Comparison of ENCODE assay signal across 8 cellular contexts in the genomic region with DNA sequence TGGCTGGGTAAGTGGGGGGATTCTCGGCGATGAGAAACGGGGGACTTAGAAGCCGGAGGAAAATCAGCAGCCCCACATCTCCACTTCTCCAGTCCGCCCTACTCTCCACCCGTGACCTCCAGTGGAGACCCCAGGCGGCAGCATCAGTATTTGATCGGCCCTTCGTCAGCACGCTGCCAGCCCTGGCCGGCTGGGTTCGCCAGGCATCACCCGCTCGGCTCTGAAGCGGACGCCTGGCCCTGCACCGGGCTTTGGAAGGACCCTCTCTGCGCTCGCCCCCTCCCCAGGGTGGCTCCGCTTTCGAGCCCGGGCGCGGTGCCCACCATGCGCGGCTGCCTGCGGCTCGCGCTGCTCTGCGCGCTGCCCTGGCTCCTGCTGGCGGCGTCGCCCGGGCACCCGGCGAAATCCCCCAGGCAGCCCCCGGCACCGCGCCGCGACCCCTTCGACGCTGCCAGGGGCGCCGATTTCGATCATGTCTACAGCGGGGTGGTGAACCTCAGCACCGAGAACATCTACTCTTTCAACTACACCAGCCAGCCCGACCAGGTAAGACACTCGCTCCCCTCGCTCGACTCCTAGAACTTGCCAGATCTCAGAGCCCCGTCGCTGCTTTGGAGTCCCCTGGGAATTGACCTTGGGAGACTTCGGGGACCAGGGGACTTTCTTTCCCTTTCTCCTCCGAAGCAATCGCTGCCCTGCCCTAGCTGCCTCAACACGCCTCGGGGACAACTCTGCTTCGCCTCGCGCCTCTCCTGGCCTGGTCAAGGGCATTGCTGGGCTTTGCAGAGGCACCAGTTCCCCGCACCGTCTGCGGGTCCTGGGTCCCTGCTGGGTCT. TPM values are rescaled to one million over a fixed set of nuclear protein-coding genes. Genes with fewer than 3 reads are reported as not detected.
DNase-seq lines count a peak whose midpoint lies in the region; ATAC-seq and TF ChIP-seq lines count a peak whose summit lies in the region.

No MANE protein-coding gene starts in this region.

- no peaks in the 10 kb centered on the region for H3K9me3 Mint-ChIP-seq in activated T-helper 17 cell treated with anti-CD3 and anti-CD28 coated beads, Interleukin-2, amount 50 U/mL, for 72 hours

- no peaks in the 10 kb centered on the region for H3K36me3 Mint-ChIP-seq in activated T-helper 17 cell treated with anti-CD3 and anti-CD28 coated beads, Interleukin-2, amount 50 U/mL, for 72 hours (ENCODE audit: low read depth)

- H3K4me3 ChIP-seq in GM12864 (ENCODE audit: low read depth, low read length), result peak overlapping the region; percentile 64
- peak overlapping the region; percentile 71 for H3K4me3 ChIP-seq in GM23248
- peak overlapping the region; percentile 73 for H3K4me3 ChIP-seq in parathyroid adenoma (ENCODE audit: low read depth, low read length)

- H3K9ac ChIP-seq in GM23248 (no peak overlapping the region), parathyroid adenoma (no peak overlapping the region)

- H3K4me1 ChIP-seq in GM23248 (ENCODE audit: insufficient read depth) (0 out of 2 replicates have a peak, but pooled peaks cover 4% of the 10 kb centered on the region), parathyroid adenoma (no peaks in the 10 kb centered on the region)

- peak; percentile 24 for TF ChIP-seq CTCF in GM12864 (IDR thresholded peaks at IDR 0.05; ENCODE audit: low read depth, low read length, missing control alignments)
- TF ChIP-seq CTCF in parathyroid adenoma (IDR thresholded peaks at IDR 0.05), result no peak

- H3K4me3 Mint-ChIP-seq in activated T-helper 17 cell treated with anti-CD3 and anti-CD28 coated beads, Interleukin-2, amount 50 U/mL, for 72 hours, result peak overlapping the region; percentile 92

- H3K9me3 ChIP-seq in GM23248 (ENCODE audit: low read depth), result no peaks in the 10 kb centered on the region
- H3K9me3 ChIP-seq in parathyroid adenoma (ENCODE audit: control insufficient read depth, low read length), result no peaks in the 10 kb centered on the region

- peak overlapping the region; percentile 97 for H3K27ac Mint-ChIP-seq in activated T-helper 17 cell treated with anti-CD3 and anti-CD28 coated beads, Interleukin-2, amount 50 U/mL, for 72 hours

- no peak overlapping the region for H3K27ac ChIP-seq in GM23248
- H3K27ac ChIP-seq in parathyroid adenoma, result no peak overlapping the region

- peaks cover 36% of the 10 kb centered on the region for H3K4me1 Mint-ChIP-seq in activated T-helper 17 cell treated with anti-CD3 and anti-CD28 coated beads, Interleukin-2, amount 50 U/mL, for 72 hours

- no peaks in the 10 kb centered on the region for H3F3A ChIP-seq in GM23248 (ENCODE audit: insufficient read depth)

- H2AFZ ChIP-seq in GM23248 (peak overlapping the region; percentile 51), parathyroid adenoma (peak overlapping the region; percentile 82)

- peak; percentile 45 for ATAC-seq in activated T-helper 17 cell treated with anti-CD3 and anti-CD28 coated beads, Interleukin-2, amount 50 U/mL, for 72 hours (replicated peaks)

- no peaks in the 10 kb centered on the region for H3K27me3 Mint-ChIP-seq in activated T-helper 17 cell treated with anti-CD3 and anti-CD28 coated beads, Interleukin-2, amount 50 U/mL, for 72 hours

- no peaks in the 10 kb centered on the region for H4K20me1 ChIP-seq in GM23248 (ENCODE audit: insufficient read depth)

- H3K27me3 ChIP-seq in GM23248 (replicated peaks; ENCODE audit: insufficient read depth) (peaks cover 78% of the 10 kb centered on the region), parathyroid adenoma (ENCODE audit: control insufficient read depth, insufficient read depth, low read length) (no peaks in the 10 kb centered on the region)

- 1 to 2% methylated on average over 41 to 49 of the region's 66 CpGs for WGBS in GM23248 (ENCODE audit: low coverage in 1 of 2, low lambda C conversion rate in 2 of 2, missing lambda C conversion rate in 2 of 2), 2 experiments

- H3K79me2 ChIP-seq in GM23248 (ENCODE audit: insufficient read depth), result no peaks in the 10 kb centered on the region
- H3K79me2 ChIP-seq in parathyroid adenoma, result no peaks in the 10 kb centered on the region

- H3K4me2 ChIP-seq in GM23248 (ENCODE audit: unreplicated experiment) (peak overlapping the region; percentile 85), parathyroid adenoma (ENCODE audit: low read length) (peak overlapping the region; percentile 97)

- no peaks in the 10 kb centered on the region for H3K36me3 ChIP-seq in GM23248 (ENCODE audit: low read depth)
- no peaks in the 10 kb centered on the region for H3K36me3 ChIP-seq in parathyroid adenoma (ENCODE audit: control insufficient read depth, insufficient read depth, low read length)

- H3K9me2 ChIP-seq in GM23248 (ENCODE audit: insufficient read depth), result no peaks in the 10 kb centered on the region

- DNase-seq in GM12864 (ENCODE audit: low read depth), result no peak
- DNase-seq in GM23248, result peak; percentile 38
- DNase-seq in NCI-H1105 treated with DMSO at 0.1 percent for 48 hours (lab: John Stamatoyannopoulos, UW), result peak; percentile 67
- peak; percentile 52 for DNase-seq in germinal center (ENCODE audit: low spot score)
- DNase-seq in foreskin melanocyte, result no peak
- DNase-seq in AG08395 (ENCODE audit: low spot score), result no peak

- in situ Hi-C loops in GM23248 (cut with MboI), result no loop called here

RNA-seq across cellular contexts. Expression of a gene that starts 0.6 kb away (rescaled TPM):
- total RNA-seq in GM23248 (2014; rRNA removed; shearing (Covaris generic)), result not detected in 2 replicates
- not detected in 2 replicates for polyA plus RNA-seq in GM23248 (2016; fragmentation: Nextera tagmentation; extraction: Ambion mirVana)
- 10 to 100 TPM; 17.0 to 20.8 TPM for total RNA-seq in activated T-helper 17 cell treated with anti-CD3 and anti-CD28 coated beads, Interleukin-2, amount 50 U/mL, for 72 hours

RNA-seq across cellular contexts. Expression of a gene that starts 18.0 kb away (rescaled TPM):
- total RNA-seq in GM23248 (2014; rRNA removed; shearing (Covaris generic)), result 5.5 and 15.6 TPM in 2 replicates
- polyA plus RNA-seq in GM23248 (2016; fragmentation: Nextera tagmentation; extraction: Ambion mirVana), result 5.8 and 8.3 TPM in 2 replicates
- 10 to 100 TPM; 24.7 to 56.8 TPM for total RNA-seq in activated T-helper 17 cell treated with anti-CD3 and anti-CD28 coated beads, Interleukin-2, amount 50 U/mL, for 72 hours

Comparison
In these comparisons a context has a peak if more than half of its experiments do, and no peak if none do; other contexts are left out.
1. DNase-seq: peak in GM23248 (single experiment), NCI-H1105 treated with DMSO at 0.1 percent for 48 hours (single experiment) and germinal center (single experiment); none in GM12864 (single experiment), foreskin melanocyte (single experiment) and AG08395 (single experiment).
2. RNA of a gene that starts 0.6 kb away (total RNA-seq): 17.0 to 20.8 TPM in activated T-helper 17 cell treated with anti-CD3 and anti-CD28 coated beads, Interleukin-2, amount 50 U/mL, for 72 hours; not detected in GM23248; every median in the first group is over 10 times any median in the second.
3. Peak in every context shown above with its lines, with median percentiles within 50 percentile points of each other: H3K4me3 ChIP-seq.